Comparison of ENCODE assay signal across 18 cellular contexts in the genomic region with DNA sequence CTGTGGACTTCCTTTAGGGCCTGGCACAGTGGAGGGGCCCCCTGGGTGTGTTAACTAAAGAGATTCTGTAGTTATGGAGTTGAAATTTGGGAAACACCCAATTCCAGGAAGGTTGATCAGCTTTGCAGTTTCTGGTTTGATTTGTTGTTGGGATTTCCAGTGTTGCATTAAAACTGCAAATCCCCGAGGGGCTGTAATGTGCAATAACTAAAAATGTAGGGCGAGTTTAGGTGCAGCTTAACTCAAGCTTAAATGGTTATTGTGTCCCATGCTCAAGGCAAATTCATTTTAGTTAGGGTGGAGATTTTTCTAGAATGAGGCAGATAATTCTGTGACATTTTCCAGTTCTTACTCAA. TPM values are rescaled to one million over a fixed set of nuclear protein-coding genes. Genes with fewer than 3 reads are reported as not detected.
DNase-seq lines count a peak whose midpoint lies in the region; ATAC-seq and TF ChIP-seq lines count a peak whose summit lies in the region.
"Had no signal": no experiment of that assay in that cellular context is flagged by ENCODE, and none has a peak within 500 bp of the region (broad histone marks: within the 10 kb centered on the region; RNA-seq: fewer than 3 reads in every experiment).

No MANE protein-coding gene starts in this region.

- H3K27me3 ChIP-seq in IMR-90 (ENCODE audit: control insufficient read depth, insufficient read depth, low read length) (no peaks in the 10 kb centered on the region), mammary epithelial cell (ENCODE audit: insufficient read depth, low read length) (no peaks in the 10 kb centered on the region)
- H3K27me3 ChIP-seq: MG63, Peyer's patch had no signal

- H4K8ac ChIP-seq in IMR-90 (ENCODE audit: low read depth in 2 of 2, low read length in 2 of 2), result no peak overlapping the region

- H4K20me1 ChIP-seq in IMR-90 (ENCODE audit: insufficient read depth, low read length) (no peaks in the 10 kb centered on the region), mammary epithelial cell (ENCODE audit: insufficient read depth, low read length) (no peaks in the 10 kb centered on the region)

- no peak overlapping the region for H3K4me3 Mint-ChIP-seq in activated naive CD8-positive, alpha-beta T cell treated with anti-CD3 and anti-CD28 coated beads for 36 hours
- no peak overlapping the region for H3K4me3 Mint-ChIP-seq in Calu3 (ENCODE audit: low read depth, unreplicated experiment)
- H3K4me3 Mint-ChIP-seq: CD8-positive, alpha-beta T cell; GM23338 had no signal

- TF ChIP-seq CTCF in IMR-90 (conservative IDR thresholded peaks at IDR 0.05; ENCODE audit: low read depth, low read length) (no peak), mammary epithelial cell (conservative IDR thresholded peaks at IDR 0.05 in 1 of 2, IDR thresholded peaks at IDR 0.05 in 1 of 2; ENCODE audit: extremely low read depth in 1 of 2, insufficient read depth in 1 of 2, low read depth in 1 of 2, low read length in 2 of 2) (no peak), fibroblast of the aortic adventitia (IDR thresholded peaks at IDR 0.05; ENCODE audit: insufficient read depth, low read length) (no peak), Calu3 (IDR thresholded peaks at IDR 0.05; ENCODE audit: unreplicated experiment) (no peak)

- CTCF ChIA-PET in IMR-90 (lab: Yijun Ruan, JAX), result no interaction called here
- CTCF ChIA-PET in mammary epithelial cell (lab: Charles Lee; ENCODE audit: low non-redundant PET), result interaction anchor here (0.6 kb wide), 1 partner anchor 123 kb away, joined by 3 read pairs; no protein-coding TSS in a partner anchor
- CTCF ChIA-PET in Calu3 (lab: Charles Lee), result no interaction called here

- no peak overlapping the region for H2BK20ac ChIP-seq in IMR-90 (ENCODE audit: low read depth, low read length)

- H3K9me3 Mint-ChIP-seq in activated naive CD8-positive, alpha-beta T cell treated with anti-CD3 and anti-CD28 coated beads for 36 hours, result no peaks in the 10 kb centered on the region
- peaks cover 3% of the 10 kb centered on the region for H3K9me3 Mint-ChIP-seq in Calu3 (ENCODE audit: low read depth, unreplicated experiment)
- H3K9me3 Mint-ChIP-seq: CD8-positive, alpha-beta T cell had no signal

- no peaks in the 10 kb centered on the region for H3K36me3 ChIP-seq in IMR-90 (ENCODE audit: control insufficient read depth, insufficient read depth, low read length)
- peaks cover under 1% of the 10 kb centered on the region for H3K36me3 ChIP-seq in mammary epithelial cell (ENCODE audit: insufficient read depth, low read length)
- H3K36me3 ChIP-seq: MG63, Peyer's patch had no signal

- peaks cover 20% of the 10 kb centered on the region for H3K4me1 Mint-ChIP-seq in activated naive CD8-positive, alpha-beta T cell treated with anti-CD3 and anti-CD28 coated beads for 36 hours
- H3K4me1 Mint-ChIP-seq in Calu3 (ENCODE audit: low read depth, unreplicated experiment), result peaks cover 58% of the 10 kb centered on the region

- H3K4me2 ChIP-seq in IMR-90 (ENCODE audit: low read depth, low read length) (no peak overlapping the region), mammary epithelial cell (ENCODE audit: insufficient read depth, low read depth, low read length) (no peak overlapping the region)
- H3K4me2 ChIP-seq: GM23338, SK-N-SH had no signal

- H2AK9ac ChIP-seq in IMR-90 (replicated peaks; ENCODE audit: low read depth, low read length, poor library complexity), result no peak overlapping the region

- H4K5ac ChIP-seq in IMR-90 (ENCODE audit: low read depth, low read length), result no peak overlapping the region

- no peak for DNase-seq in IMR-90
- DNase-seq in mammary epithelial cell, result peak; percentile 49
- peak; percentile 51 for DNase-seq in fibroblast of the aortic adventitia (ENCODE audit: low read depth)
- no peak for DNase-seq in substantia nigra (lab: John Stamatoyannopoulos, UW)
- no peak for DNase-seq in activated naive CD8-positive, alpha-beta T cell treated with anti-CD3 and anti-CD28 coated beads for 36 hours
- no peak for DNase-seq in Calu3
- DNase-seq: CD8-positive, alpha-beta T cell; GDM1; MG63; NCI-H1092 treated with DMSO at 0.1 percent for 48 hours; NCI-H2081 treated with DMSO at 0.1 percent for 48 hours; NCI-H510A treated with DMSO at 0.1 percent for 48 hours; Peyer's patch; SK-N-SH had no signal

- H3K27ac Mint-ChIP-seq in activated naive CD8-positive, alpha-beta T cell treated with anti-CD3 and anti-CD28 coated beads for 36 hours, result no peak overlapping the region
- no peak overlapping the region for H3K27ac Mint-ChIP-seq in Calu3 (ENCODE audit: unreplicated experiment)
- H3K27ac Mint-ChIP-seq: CD8-positive, alpha-beta T cell; GM23338 had no signal

- no peak overlapping the region for H2BK15ac ChIP-seq in IMR-90 (ENCODE audit: low read depth, low read length)

- peaks cover 15% of the 10 kb centered on the region for H3K36me3 Mint-ChIP-seq in activated naive CD8-positive, alpha-beta T cell treated with anti-CD3 and anti-CD28 coated beads for 36 hours
- peaks cover 4% of the 10 kb centered on the region for H3K36me3 Mint-ChIP-seq in Calu3 (ENCODE audit: insufficient read depth, unreplicated experiment)

- no peak overlapping the region; the same call in 1 of the 2 replicates for H3K18ac ChIP-seq in IMR-90 (ENCODE audit: low read depth, low read length)

- H2BK120ac ChIP-seq in IMR-90 (ENCODE audit: low read depth, low read length), result no peak overlapping the region

- in situ Hi-C loops in IMR-90 (cut with MboI; ENCODE audit: low sequenced_read_pairs) (no loop called here), mammary epithelial cell (cut with MboI; ENCODE audit: low sequenced_read_pairs in 2 of 2) (no loop called here)

- BruUV-seq in IMR-90 (replicated peaks; lab: Mats Ljungman, UMichigan), result no TSS peak
- BruUV-seq in mammary epithelial cell (replicated peaks; lab: Mats Ljungman, UMichigan), result no TSS peak
- no TSS peak for BruUV-seq in Calu3 (replicated peaks; lab: Mats Ljungman, UMichigan)

- H2AFZ ChIP-seq in IMR-90 (replicated peaks; ENCODE audit: low read length, poor library complexity) (no peak overlapping the region), mammary epithelial cell (ENCODE audit: low read depth, low read length) (no peak overlapping the region)
- H2AFZ ChIP-seq: GM23338 had no signal

- H2AK5ac ChIP-seq in IMR-90 (ENCODE audit: low read depth, low read length), result no peak overlapping the region

- POLR2A ChIA-PET in IMR-90 (lab: Charles Lee; ENCODE audit: unreplicated experiment), result no interaction called here

- no peak for TF ChIP-seq RAD21 in IMR-90 (IDR thresholded peaks at IDR 0.05; ENCODE audit: low read length)

- H3K79me1 ChIP-seq in IMR-90 (ENCODE audit: low read depth in 1 of 2, low read length in 2 of 2), result peaks cover 44 to 59% of the 10 kb centered on the region in 2 experiments

- no peak overlapping the region for H4K91ac ChIP-seq in IMR-90 (ENCODE audit: insufficient read depth, low read depth, low read length)

- H3K56ac ChIP-seq in IMR-90 (ENCODE audit: extremely low read depth, insufficient read depth, low read length), result no peak overlapping the region

- peaks cover 4% of the 10 kb centered on the region for H3K9me1 ChIP-seq in IMR-90 (ENCODE audit: insufficient read depth, low read length)

- no peaks in the 10 kb centered on the region for H3K27me3 Mint-ChIP-seq in activated naive CD8-positive, alpha-beta T cell treated with anti-CD3 and anti-CD28 coated beads for 36 hours
- H3K27me3 Mint-ChIP-seq in Calu3 (ENCODE audit: unreplicated experiment), result no peaks in the 10 kb centered on the region

- H3K4me1 ChIP-seq in IMR-90 (ENCODE audit: control insufficient read depth, insufficient read depth, low read length) (peaks cover 7% of the 10 kb centered on the region), mammary epithelial cell (ENCODE audit: insufficient read depth, low read length) (peaks cover 14% of the 10 kb centered on the region)

- 100% methylated on average over 2 of the region's 2 CpGs; no CpG with 5 or more reads in 1 of the 2 experiments for WGBS in IMR-90 (ENCODE audit: extremely low coverage in 2 of 2, insufficient read length in 1 of 2), 2 experiments
- 89% methylated on average over 2 of the region's 2 CpGs for WGBS in mammary epithelial cell (ENCODE audit: low coverage, missing lambda C conversion rate)

- H3K4me3 ChIP-seq in IMR-90 (ENCODE audit: insufficient read depth, low read depth, low read length) (no peak overlapping the region), mammary epithelial cell (replicated peaks in 1 of 3; ENCODE audit: insufficient read depth in 1 of 3, low read depth in 2 of 3, low read length in 3 of 3) (no peak overlapping the region), fibroblast of the aortic adventitia (ENCODE audit: low read depth, low read length) (no peak overlapping the region)
- H3K4me3 ChIP-seq: GM12878, GM23338, MG63, Peyer's patch had no signal

- H3K79me2 ChIP-seq in mammary epithelial cell (ENCODE audit: insufficient read depth, low read length), result peaks cover 68% of the 10 kb centered on the region

- H3K27ac ChIP-seq in IMR-90 (ENCODE audit: insufficient read depth, low read length) (no peak overlapping the region), mammary epithelial cell (ENCODE audit: insufficient read depth, low read depth, low read length) (no peak overlapping the region), substantia nigra (ENCODE audit: low read depth, low read length, poor library complexity, severe bottlenecking) (peak overlapping the region; percentile 30)

- dilution Hi-C loops in IMR-90 (cut with HindIII; ENCODE audit: low sequenced_read_pairs, unreplicated experiment) (no loop called here), mammary epithelial cell (cut with HindIII; ENCODE audit: low sequenced_read_pairs) (no loop called here)

- intact Hi-C loops in IMR-90 (cut with micrococcal nuclease), result no loop called here
- intact Hi-C loops in mammary epithelial cell (cut with micrococcal nuclease), result no loop called here
- intact Hi-C loops in Calu3 (cut with micrococcal nuclease; ENCODE audit: unreplicated experiment), result no loop called here

- no peak overlapping the region for H3K9ac ChIP-seq in IMR-90 (ENCODE audit: low read depth, low read length)
- no peak overlapping the region for H3K9ac ChIP-seq in mammary epithelial cell (ENCODE audit: insufficient read depth, low read length)
- H3K9ac ChIP-seq: SK-N-SH had no signal

- TF ChIP-seq POLR2A in IMR-90 (IDR thresholded peaks at IDR 0.05; ENCODE audit: low read depth, low read length), result no peak

- H3K14ac ChIP-seq in IMR-90 (replicated peaks; ENCODE audit: low read depth, low read length), result 0 out of 2 replicates have a peak overlapping the region, but pooled peaks have one; percentile 24

- no peaks in the 10 kb centered on the region for H3K9me3 ChIP-seq in IMR-90 (ENCODE audit: control insufficient read depth, insufficient read depth, low read length)
- H3K9me3 ChIP-seq in mammary epithelial cell (replicated peaks; ENCODE audit: insufficient read depth, low read length), result no peaks in the 10 kb centered on the region
- H3K9me3 ChIP-seq: MG63, Peyer's patch, SK-N-SH had no signal

- H2BK5ac ChIP-seq in IMR-90 (ENCODE audit: low read depth, low read length, poor library complexity, severe bottlenecking), result no peak overlapping the region

- no peak overlapping the region for H3K4ac ChIP-seq in IMR-90 (ENCODE audit: low read depth, low read length)

- H3K23ac ChIP-seq in IMR-90 (ENCODE audit: low read depth, low read length), result no peak overlapping the region

- ATAC-seq in IMR-90 (ENCODE audit: low read depth) (no peak), HG03095 (IDR thresholded peaks at IDR 0.05; ENCODE audit: unreplicated experiment) (no peak), GM21381 (IDR thresholded peaks at IDR 0.05; ENCODE audit: unreplicated experiment) (no peak)
- ATAC-seq: CD8-positive, alpha-beta T cell had no signal

RNA-seq across cellular contexts. Expression of gene GPD2, which starts 22.0 kb away (rescaled TPM):
- 100 and 153 TPM in 2 replicates for total RNA-seq in IMR-90 (2012; rRNA removed)
- 12.0 and 20.4 TPM in 2 replicates for polyA plus RNA-seq in IMR-90 (2012; rRNA removed)
- polyA plus RNA-seq in IMR-90 (2012; cell fraction: cytosol; rRNA removed), result 2.3 and 4.5 TPM in 2 replicates
- polyA plus RNA-seq in IMR-90 (2012; cell fraction: nucleus; rRNA removed; ENCODE audit: low replicate concordance), result 1.8 and 9.7 TPM in 2 replicates
- total RNA-seq in mammary epithelial cell, result 10 to 100 TPM; 30.0 to 39.3 TPM
- 17.2 TPM for polyA plus RNA-seq in mammary epithelial cell
- 58.2 TPM for polyA minus RNA-seq in mammary epithelial cell
- total RNA-seq in fibroblast of the aortic adventitia (ENCODE audit: low replicate concordance), result 59.3 and 89.7 TPM in 2 replicates
- total RNA-seq in activated naive CD8-positive, alpha-beta T cell treated with anti-CD3 and anti-CD28 coated beads for 36 hours, result 10 to 100 TPM; 41.2 to 46.2 TPM
- 55.4 and 60.0 TPM in 2 replicates for total RNA-seq in Calu3 (2022)

Comparison
In these comparisons a context has a peak if more than half of its experiments do, and no peak if none do; other contexts are left out.
1. DNase-seq: peak in mammary epithelial cell (single experiment) and fibroblast of the aortic adventitia (single experiment); none in IMR-90 (single experiment), substantia nigra (0 of 49), activated naive CD8-positive, alpha-beta T cell treated with anti-CD3 and anti-CD28 coated beads for 36 hours (single experiment) and Calu3 (single experiment).